Comparison of ENCODE assay signal across 2 cellular contexts in genomic region chr6:11925805-11926204, GRCh38.
TF ChIP-seq lines count a peak whose summit lies in the region.

No MANE protein-coding gene starts in this region.

TF ChIP-seq in GM23338, 12 proteins besides CTCF, POLR2A, EP300 and RAD21:
- TF ChIP-seq ZNF462 (CRISPR knock-in tag; IDR thresholded peaks at IDR 0.05) (no peak), EZH2 (IDR thresholded peaks at IDR 0.05; ENCODE audit: low read depth, unreplicated experiment) (no peak), JUNB (IDR thresholded peaks at IDR 0.05; ENCODE audit: unreplicated experiment) (no peak), ZNF114 (CRISPR knock-in tag; IDR thresholded peaks at IDR 0.05) (no peak), NANOG (IDR thresholded peaks at IDR 0.05; ENCODE audit: borderline replicate concordance) (no peak), CREB1 (CRISPR knock-in tag; IDR thresholded peaks at IDR 0.05; ENCODE audit: low read depth) (no peak), EZH2phosphoT487 (IDR thresholded peaks at IDR 0.05; ENCODE audit: unreplicated experiment) (no peak), POLR2AphosphoS5 (IDR thresholded peaks at IDR 0.05; ENCODE audit: low read depth) (no peak), ZNF331 (CRISPR knock-in tag; IDR thresholded peaks at IDR 0.05; ENCODE audit: low read depth) (no peak), ETS1 (IDR thresholded peaks at IDR 0.05) (no peak), STAT1 (IDR thresholded peaks at IDR 0.05; ENCODE audit: unreplicated experiment) (no peak), REST (IDR thresholded peaks at IDR 0.05; ENCODE audit: unreplicated experiment) (no peak)
TF ChIP-seq in GM23338: peak in this region for 0.

TF ChIP-seq in K562, 482 proteins besides CTCF, POLR2A, EP300 and RAD21:
- TF ChIP-seq ZNF316 (IDR thresholded peaks at IDR 0.05) = peak; percentile 24; the same call in 1 of the 2 replicates
- no peak for TF ChIP-seq CSDE1 (IDR thresholded peaks at IDR 0.05)
- no peak for TF ChIP-seq ZNF695 (CRISPR knock-in tag; IDR thresholded peaks at IDR 0.05)
- 0 out of 2 replicates have a peak, but pooled peaks have one; percentile 12 for TF ChIP-seq E2F4 (CRISPR knock-in tag; IDR thresholded peaks at IDR 0.05; ENCODE audit: low read depth)
- TF ChIP-seq TEAD4 (IDR thresholded peaks at IDR 0.05; ENCODE audit: low read length) = no peak
- TF ChIP-seq TEAD4 (CRISPR knock-in tag; IDR thresholded peaks at IDR 0.05; ENCODE audit: borderline replicate concordance) = no peak
- TF ChIP-seq PTRF (tag; IDR thresholded peaks at IDR 0.05) = no peak
- no peak for TF ChIP-seq TFE3 (CRISPR knock-in tag; IDR thresholded peaks at IDR 0.05)
- TF ChIP-seq ZNF583 (CRISPR knock-in tag; IDR thresholded peaks at IDR 0.05) = no peak
- no peak for TF ChIP-seq AFF1 (IDR thresholded peaks at IDR 0.05; ENCODE audit: low read depth in 1 of 2, partially characterized antibody in 2 of 2)
- TF ChIP-seq ZBTB12 (CRISPR knock-in tag; IDR thresholded peaks at IDR 0.05) = no peak
- no peak for TF ChIP-seq ZKSCAN1 (IDR thresholded peaks at IDR 0.05; ENCODE audit: low read depth, low read length)
- no peak for TF ChIP-seq KAT2B (IDR thresholded peaks at IDR 0.05; ENCODE audit: low read depth, low read length)
- no peak for TF ChIP-seq EHMT2 (IDR thresholded peaks at IDR 0.05)
- peak; percentile 96 for TF ChIP-seq ZBTB33 (CRISPR knock-in tag; IDR thresholded peaks at IDR 0.05)
- TF ChIP-seq ZNF408 (CRISPR knock-in tag; IDR thresholded peaks at IDR 0.05; ENCODE audit: low read depth) = no peak
- no peak for TF ChIP-seq MLLT1 (IDR thresholded peaks at IDR 0.05)
- TF ChIP-seq FOXJ3 (CRISPR knock-in tag; IDR thresholded peaks at IDR 0.05) = no peak
- TF ChIP-seq KLF10 (CRISPR knock-in tag; IDR thresholded peaks at IDR 0.05) = no peak
- no peak for TF ChIP-seq RBFOX2 (IDR thresholded peaks at IDR 0.05; ENCODE audit: low read depth, low read length)
- no peak for TF ChIP-seq ZNF639 (CRISPR knock-in tag; conservative IDR thresholded peaks at IDR 0.05 in 1 of 2, IDR thresholded peaks at IDR 0.05 in 1 of 2)
- no peak for TF ChIP-seq ZNF511 (CRISPR knock-in tag; IDR thresholded peaks at IDR 0.05)
- no peak for TF ChIP-seq ZNF277 (CRISPR knock-in tag; IDR thresholded peaks at IDR 0.05; ENCODE audit: borderline replicate concordance)
- TF ChIP-seq RNF2 (IDR thresholded peaks at IDR 0.05) = no peak
- TF ChIP-seq CHAMP1 (IDR thresholded peaks at IDR 0.05) = 0 out of 2 replicates have a peak, but pooled peaks have one; percentile 48
- peak in 1 of 2 experiments; percentile 40; a peak in 1 of 4 replicates for TF ChIP-seq TRIM24 (IDR thresholded peaks at IDR 0.05)
- TF ChIP-seq STAG1 (CRISPR knock-in tag; IDR thresholded peaks at IDR 0.05; ENCODE audit: borderline replicate concordance) = no peak
- TF ChIP-seq ARID2 (IDR thresholded peaks at IDR 0.05) = no peak
- no peak for TF ChIP-seq ZNF347 (CRISPR knock-in tag; IDR thresholded peaks at IDR 0.05; ENCODE audit: low read depth)
- no peak for TF ChIP-seq FOXK2 (conservative IDR thresholded peaks at IDR 0.05 in 1 of 2, IDR thresholded peaks at IDR 0.05 in 1 of 2; ENCODE audit: low read depth in 2 of 2)
- TF ChIP-seq MXD1 (CRISPR knock-in tag; IDR thresholded peaks at IDR 0.05; ENCODE audit: borderline replicate concordance, poor library complexity, severe bottlenecking) = no peak
- no peak for TF ChIP-seq NRF1 (conservative IDR thresholded peaks at IDR 0.05 in 1 of 2, IDR thresholded peaks at IDR 0.05 in 1 of 2)
